Comparison of ENCODE assay signal across 8 cellular contexts in genomic region chr12:402127-402456, GRCh38. TPM values are rescaled to one million over a fixed set of nuclear protein-coding genes. Genes with fewer than 3 reads are reported as not detected.
DNase-seq lines count a peak whose midpoint lies in the region; ATAC-seq, FAIRE-seq and TF ChIP-seq lines count a peak whose summit lies in the region.

No MANE protein-coding gene starts in this region.

- H3K4me3 ChIP-seq in DND-41 (ENCODE audit: low read depth in 1 of 2, low read length in 2 of 2) (peak overlapping the region; percentile 85 to 89), pancreas (peak overlapping the region in 3 of 4 donors; percentile 22 to 61 (median 57))

- no peak overlapping the region for H3K4me3 Mint-ChIP-seq in endothelial cell (ENCODE audit: unreplicated experiment)
- H3K4me3 Mint-ChIP-seq in effector memory CD8-positive, alpha-beta T cell: no peak overlapping the region

- peaks cover 33% of the 10 kb centered on the region for H3K79me2 ChIP-seq in DND-41 (ENCODE audit: insufficient read depth, low read length)

- DNase-seq in DND-41 (peak; percentile 29), M059J (ENCODE audit: low read depth) (peak; percentile 41), endothelial cell (ENCODE audit: low spot score) (peak; percentile 18), pancreas (no peak), COLO668 (lab: John Stamatoyannopoulos, UW; ENCODE audit: unreplicated experiment) (no peak)
- DNase-seq in effector memory CD8-positive, alpha-beta T cell: no peak
- DNase-seq in central memory CD4-positive, alpha-beta T cell: no peak

- peaks cover 1% of the 10 kb centered on the region for H3K36me3 Mint-ChIP-seq in endothelial cell (ENCODE audit: low read depth, unreplicated experiment)
- H3K36me3 Mint-ChIP-seq in effector memory CD8-positive, alpha-beta T cell (ENCODE audit: insufficient read depth): no peaks in the 10 kb centered on the region

- H3K9me3 ChIP-seq in DND-41 (ENCODE audit: insufficient read depth, low read length, severe bottlenecking): no peaks in the 10 kb centered on the region
- H3K9me3 ChIP-seq in pancreas: no peaks in the 10 kb centered on the region

- peak overlapping the region; percentile 98 for H2AFZ ChIP-seq in DND-41 (ENCODE audit: low read depth, low read length)

- H3K9me3 Mint-ChIP-seq in endothelial cell (ENCODE audit: unreplicated experiment): no peaks in the 10 kb centered on the region
- no peaks in the 10 kb centered on the region for H3K9me3 Mint-ChIP-seq in effector memory CD8-positive, alpha-beta T cell

- WGBS in pancreas, 2 donors: 0 to 1% methylated on average over 6 of the region's 6 CpGs

- H3K4me1 ChIP-seq in DND-41 (ENCODE audit: insufficient read depth, low read length) (peaks cover 24% of the 10 kb centered on the region), pancreas (peaks cover 0 to 3% (median 0%) of the 10 kb centered on the region in 3 donors)

- H4K20me1 ChIP-seq in DND-41 (ENCODE audit: insufficient read depth, low read length): no peaks in the 10 kb centered on the region

- FAIRE-seq in pancreas (lab: Jason Lieb, UNC): no peak

- TF ChIP-seq CTCF in DND-41 (IDR thresholded peaks at IDR 0.05; ENCODE audit: borderline replicate concordance, extremely low read depth, low read length, poor library complexity, severe bottlenecking) (peak; percentile 63), endothelial cell (IDR thresholded peaks at IDR 0.05; ENCODE audit: unreplicated experiment) (no peak), pancreas (IDR thresholded peaks at IDR 0.05) (no peak)

- peak overlapping the region; percentile 75 for H3K9ac ChIP-seq in DND-41 (ENCODE audit: low read depth, low read length)

- H3K27ac ChIP-seq in DND-41 (ENCODE audit: low read length) (peak overlapping the region; percentile 88), pancreas (no peak overlapping the region)

- no peaks in the 10 kb centered on the region for H3K27me3 Mint-ChIP-seq in endothelial cell (ENCODE audit: unreplicated experiment)
- H3K27me3 Mint-ChIP-seq in effector memory CD8-positive, alpha-beta T cell: no peaks in the 10 kb centered on the region

- H3K4me2 ChIP-seq in DND-41 (ENCODE audit: insufficient read depth, low read length): peak overlapping the region; percentile 64

- no peak overlapping the region for H3K27ac Mint-ChIP-seq in endothelial cell (ENCODE audit: unreplicated experiment)
- no peak overlapping the region for H3K27ac Mint-ChIP-seq in effector memory CD8-positive, alpha-beta T cell

- H3K27me3 ChIP-seq in DND-41 (ENCODE audit: insufficient read depth, low read length, poor library complexity) (no peaks in the 10 kb centered on the region), pancreas (no peaks in the 10 kb centered on the region)

- intact Hi-C loops in pancreas (cut with DNase I): no loop called here

- H3K36me3 ChIP-seq in DND-41 (ENCODE audit: insufficient read depth, low read length) (peaks cover 19% of the 10 kb centered on the region), pancreas (no peaks in the 10 kb centered on the region)

- ATAC-seq in DND-41 (ENCODE audit: insufficient read depth, low read depth) (peak; percentile 23; the same call in 1 of the 3 replicates), pancreas (no peak), GM19023 (IDR thresholded peaks at IDR 0.05; ENCODE audit: unreplicated experiment) (no peak)
- ATAC-seq in effector memory CD8-positive, alpha-beta T cell (replicated peaks): no peak

- H3K4me1 Mint-ChIP-seq in endothelial cell (ENCODE audit: unreplicated experiment): no peaks in the 10 kb centered on the region
- peaks cover 0 to 4% of the 10 kb centered on the region in 2 donors for H3K4me1 Mint-ChIP-seq in effector memory CD8-positive, alpha-beta T cell (ENCODE audit: low read depth in 2 of 2)

RNA-seq across cellular contexts. Expression of gene CCDC77, which starts 0.6 kb away (rescaled TPM):
- total RNA-seq in M059J (2014; rRNA removed; shearing (Covaris generic)): 10.7 and 22.4 TPM in 2 replicates
- total RNA-seq in endothelial cell (ENCODE audit: unreplicated experiment) (13.3 TPM), pancreas (1 to 10 TPM; 1.9 to 3.9 (median 2.6) TPM)
- polyA plus RNA-seq in pancreas: 1 to 10 TPM; 3.3 to 4.2 TPM

RNA-seq across cellular contexts. Expression of gene KDM5A, which starts 13.0 kb away (rescaled TPM):
- 33.8 and 40.3 TPM in 2 replicates for total RNA-seq in M059J (2014; rRNA removed; shearing (Covaris generic))
- 86.3 TPM for total RNA-seq in endothelial cell (ENCODE audit: unreplicated experiment)
- total RNA-seq in pancreas: 10 to 100 TPM; 19.9 to 43.8 (median 25.7) TPM
- 1 to 10 TPM; 4.1 to 7.0 TPM for polyA plus RNA-seq in pancreas

RNA-seq across cellular contexts. Expression of gene B4GALNT3, which starts 57.6 kb away (rescaled TPM):
- total RNA-seq in M059J (2014; rRNA removed; shearing (Covaris generic)): 0.05 and 1.8 TPM in 2 replicates
- total RNA-seq in endothelial cell (ENCODE audit: unreplicated experiment): 4.2 TPM
- total RNA-seq in pancreas: 10 to 100 TPM in 1 of 6 donors, 1 to 10 TPM in 5; 3.8 to 19.5 (median 6.0) TPM
- polyA plus RNA-seq in pancreas: 10 to 100 TPM; 13.6 to 14.9 TPM

Comparison
In these comparisons a context has a peak if more than half of its experiments do, and no peak if none do; other contexts are left out.
1. DNase-seq: peak in DND-41 (single experiment), M059J (single experiment) and endothelial cell (single experiment); none in pancreas (0 of 6), effector memory CD8-positive, alpha-beta T cell (0 of 3), COLO668 (single experiment) and central memory CD4-positive, alpha-beta T cell (single experiment).